30 cellular contexts compared by ENCODE assay signal in the genomic region with DNA sequence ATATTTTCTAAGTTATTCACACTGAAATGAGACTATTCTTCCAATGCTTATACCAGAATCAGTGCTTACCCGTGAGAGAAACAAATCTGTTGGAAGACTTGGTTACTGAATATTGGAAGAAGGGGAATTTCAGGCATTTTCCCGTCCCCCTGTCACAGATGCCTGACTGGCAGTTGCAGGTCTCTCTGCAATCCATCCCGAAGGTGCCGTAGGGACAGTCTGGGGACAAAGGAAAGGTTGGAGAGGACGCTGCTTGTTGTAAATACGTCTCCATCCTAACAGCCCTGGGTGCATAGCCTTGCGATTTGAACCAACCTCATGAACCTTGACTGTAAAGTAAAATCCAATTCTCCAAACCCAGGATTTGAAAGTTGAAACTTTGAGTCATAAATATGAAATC. TPM values are rescaled to one million over a fixed set of nuclear protein-coding genes. Genes with fewer than 3 reads are reported as not detected.
"Had no signal": no experiment of that assay in that cellular context is flagged by ENCODE, and none has a peak within 500 bp of the region (broad histone marks: within the 10 kb centered on the region; RNA-seq: fewer than 3 reads in every experiment).

No MANE protein-coding gene starts in this region.

- H3K27me3 Mint-ChIP-seq: activated naive CD4-positive, alpha-beta T cell treated with anti-CD3 and anti-CD28 coated beads, Interleukin-2, amount 50 U/mL, for 24 hours had no signal

- DNase-seq: activated CD4-positive, alpha-beta T cell treated with anti-CD3 and anti-CD28 coated beads, Interleukin-2, amount 10 ng/mL, durations not matched to agents 7 days and 5 days; activated CD4-positive, CD25-positive, alpha-beta regulatory T cell treated with anti-CD3 and anti-CD28 coated beads, Interleukin-2, amount 50 U/mL, for 72 hours; activated CD8-positive, alpha-beta memory T cell treated with anti-CD3 and anti-CD28 coated beads, Interleukin-2, amount 10 ng/mL, durations not matched to agents 7 days and 5 days; activated CD8-positive, alpha-beta T cell treated with anti-CD3 and anti-CD28 coated beads for 36 hours; activated gamma-delta T cell treated with Interleukin-2 at 50 U/mL for 16 hours; activated T-cell treated with anti-CD3 and anti-CD28 coated beads for 4 hours; aorta; brain microvascular endothelial cell; central memory CD4-positive, alpha-beta T cell; effector memory CD4-positive, alpha-beta T cell; foreskin melanocyte; glutamatergic neuron; hippocampal formation; left ventricle myocardium superior; mammary epithelial cell; pancreas; right cardiac atrium; stimulated activated CD4-positive, alpha-beta T cell treated with anti-CD3 and anti-CD28 coated beads, Interleukin-4, amount 100 ng/mL, for 4 hours; stimulated activated naive CD8-positive, alpha-beta T cell treated with anti-CD3 and anti-CD28 coated beads, Interleukin-15, Interleukin-2, amounts not matched to agents 100 U/mL and 50 U/mL, for 24 hours; T-helper 1 cell; thyroid gland; WERI-Rb-1 had no signal

- H3K36me3 Mint-ChIP-seq: activated naive CD4-positive, alpha-beta T cell treated with anti-CD3 and anti-CD28 coated beads, Interleukin-2, amount 50 U/mL, for 24 hours had no signal

- H3K9me3 Mint-ChIP-seq: activated CD8-positive, alpha-beta T cell treated with anti-CD3 and anti-CD28 coated beads for 36 hours; activated naive CD4-positive, alpha-beta T cell treated with anti-CD3 and anti-CD28 coated beads, Interleukin-2, amount 50 U/mL, for 24 hours; nephron had no signal

- H3K4me3 Mint-ChIP-seq: activated CD4-positive, alpha-beta T cell treated with anti-CD3 and anti-CD28 coated beads, Interleukin-2, amount 10 ng/mL, durations not matched to agents 7 days and 5 days; activated CD8-positive, alpha-beta memory T cell treated with anti-CD3 and anti-CD28 coated beads, Interleukin-2, amount 10 ng/mL, durations not matched to agents 7 days and 5 days; activated CD8-positive, alpha-beta T cell treated with anti-CD3 and anti-CD28 coated beads for 36 hours; activated naive CD4-positive, alpha-beta T cell treated with anti-CD3 and anti-CD28 coated beads, Interleukin-2, amount 50 U/mL, for 24 hours; nephron had no signal

- ATAC-seq: activated CD8-positive, alpha-beta memory T cell treated with anti-CD3 and anti-CD28 coated beads, Interleukin-2, amount 10 ng/mL, durations not matched to agents 7 days and 5 days; activated CD8-positive, alpha-beta T cell treated with anti-CD3 and anti-CD28 coated beads for 36 hours; left ventricle myocardium superior; pancreas; right cardiac atrium; stimulated activated naive CD8-positive, alpha-beta T cell treated with anti-CD3 and anti-CD28 coated beads, Interleukin-15, Interleukin-2, amounts not matched to agents 100 U/mL and 50 U/mL, for 24 hours had no signal

- FAIRE-seq: pancreas, TTC549 had no signal

- H3K4me1 Mint-ChIP-seq: nephron had no signal

- H3K4me1 ChIP-seq: pancreas had no signal

- H3K27ac Mint-ChIP-seq: activated CD4-positive, alpha-beta T cell treated with anti-CD3 and anti-CD28 coated beads, Interleukin-2, amount 10 ng/mL, durations not matched to agents 7 days and 5 days; activated CD8-positive, alpha-beta memory T cell treated with anti-CD3 and anti-CD28 coated beads, Interleukin-2, amount 10 ng/mL, durations not matched to agents 7 days and 5 days; activated CD8-positive, alpha-beta T cell treated with anti-CD3 and anti-CD28 coated beads for 36 hours; activated naive CD4-positive, alpha-beta T cell treated with anti-CD3 and anti-CD28 coated beads, Interleukin-2, amount 50 U/mL, for 24 hours; nephron had no signal

- H3K36me3 ChIP-seq: brain microvascular endothelial cell, neutrophil, pancreas, thyroid gland, WERI-Rb-1 had no signal

- H3K4me3 ChIP-seq: pancreas, thyroid gland had no signal

- H3K27ac ChIP-seq: brain microvascular endothelial cell, neutrophil, pancreas, thyroid gland, WERI-Rb-1 had no signal

- H3K9me3 ChIP-seq: neutrophil, pancreas, thyroid gland had no signal

- H3K27me3 ChIP-seq: brain microvascular endothelial cell, thyroid gland had no signal

RNA-seq across cellular contexts. Expression of a gene that starts 3.5 kb away (rescaled TPM):
- total RNA-seq: activated CD4-positive, alpha-beta T cell treated with anti-CD3 and anti-CD28 coated beads, Interleukin-2, amount 10 ng/mL, durations not matched to agents 7 days and 5 days; left ventricle myocardium superior; subcutaneous adipose tissue; ureter had no signal
- polyA plus RNA-seq: mammary epithelial cell had no signal

RNA-seq across cellular contexts. Expression of a gene that starts 42.1 kb away (rescaled TPM):
- total RNA-seq: dermis microvascular lymphatic vessel endothelial cell, mammary epithelial cell, pulmonary artery endothelial cell had no signal
- polyA plus RNA-seq: mammary epithelial cell had no signal
